ENCODE assay signal across 14 cellular contexts in the genomic region with DNA sequence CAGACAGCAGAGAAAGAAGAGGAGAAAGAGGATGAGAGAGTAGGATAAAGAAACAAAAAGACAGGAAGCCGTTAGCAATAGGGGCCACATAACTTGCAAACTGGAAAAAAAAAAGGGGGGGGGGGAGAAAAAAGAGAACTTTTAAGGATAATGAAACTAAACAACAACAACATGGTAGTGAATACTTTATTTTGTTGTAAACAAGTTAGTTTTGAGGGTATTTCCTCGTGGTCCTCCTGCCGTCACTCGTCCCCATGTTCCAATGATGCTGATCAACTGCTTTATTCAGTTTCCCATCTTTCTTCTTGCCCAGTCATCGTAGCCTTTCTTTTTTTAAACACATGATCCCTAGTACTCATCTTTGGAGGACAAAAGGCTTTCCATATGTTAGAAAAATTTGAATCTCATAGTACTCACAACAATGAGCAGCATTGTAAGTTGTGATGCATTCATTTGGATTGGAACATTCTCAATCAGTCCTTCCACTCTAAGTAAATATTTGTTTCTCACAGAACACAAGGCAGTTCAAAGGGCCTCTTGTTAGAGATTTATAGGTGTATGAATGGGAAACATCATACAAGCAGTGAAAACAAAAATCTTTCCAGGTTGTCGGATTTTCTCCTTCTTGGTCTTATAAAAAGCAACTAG. TPM values are rescaled to one million over a fixed set of nuclear protein-coding genes. Genes with fewer than 3 reads are reported as not detected.
DNase-seq lines count a peak whose midpoint lies in the region; ATAC-seq and TF ChIP-seq lines count a peak whose summit lies in the region.
"Had no signal": no experiment of that assay in that cellular context is flagged by ENCODE, and none has a peak within 500 bp of the region (broad histone marks: within the 10 kb centered on the region; RNA-seq: fewer than 3 reads in every experiment).

No MANE protein-coding gene starts in this region.

- TF ChIP-seq EP300 in esophagus muscularis mucosa (IDR thresholded peaks at IDR 0.05), result no peak

- no peak for TF ChIP-seq POLR2A in esophagus muscularis mucosa (IDR thresholded peaks at IDR 0.05; ENCODE audit: low read depth)

- no peaks in the 10 kb centered on the region for H3K4me1 Mint-ChIP-seq in glutamatergic neuron (ENCODE audit: low read depth, unreplicated experiment)

- DNase-seq in DMS153 (lab: John Stamatoyannopoulos, UW) (peak; percentile 87), NCI-H146 (lab: John Stamatoyannopoulos, UW) (peak; percentile 77), dermis blood vessel endothelial cell (peak; percentile 23), esophagus muscularis mucosa (ENCODE audit: extremely low spot score) (no peak), glutamatergic neuron (no peak)
- DNase-seq: activated CD4-positive, alpha-beta memory T cell treated with anti-CD3 and anti-CD28 coated beads for 36 hours; activated naive CD4-positive, alpha-beta T cell treated with anti-CD3 and anti-CD28 coated beads for 36 hours; CD4-positive, alpha-beta T cell; naive thymus-derived CD4-positive, alpha-beta T cell; NCI-H446; stimulated activated CD8-positive, alpha-beta memory T cell treated with anti-CD3 and anti-CD28 coated beads, Interleukin-4, amount 100 ng/mL, for 48 hours had no signal

- peak overlapping the region; percentile 5 for H3K9ac ChIP-seq in mucosa of stomach (ENCODE audit: low read length)

- H3K27ac Mint-ChIP-seq in glutamatergic neuron (ENCODE audit: unreplicated experiment), result no peak overlapping the region
- H3K27ac Mint-ChIP-seq: activated CD4-positive, alpha-beta memory T cell treated with anti-CD3 and anti-CD28 coated beads for 36 hours; activated naive CD4-positive, alpha-beta T cell treated with anti-CD3 and anti-CD28 coated beads for 36 hours; CD4-positive, alpha-beta T cell; naive thymus-derived CD4-positive, alpha-beta T cell had no signal

- WGBS in esophagus muscularis mucosa, result 77% methylated on average over 6 of the region's 6 CpGs

- no peak for ATAC-seq in HG02884 (IDR thresholded peaks at IDR 0.05; ENCODE audit: unreplicated experiment)
- ATAC-seq in GM21825 (IDR thresholded peaks at IDR 0.05; ENCODE audit: unreplicated experiment), result no peak
- ATAC-seq: naive thymus-derived CD4-positive, alpha-beta T cell had no signal

- H3K36me3 ChIP-seq in mucosa of stomach (ENCODE audit: control insufficient read depth, insufficient read depth, low read length) (no peaks in the 10 kb centered on the region), esophagus muscularis mucosa (peaks cover 0 to 48% (median 0%) of the 10 kb centered on the region in 4 donors)

- H3K9me3 ChIP-seq in mucosa of stomach (ENCODE audit: control insufficient read depth, low read length) (no peaks in the 10 kb centered on the region), esophagus muscularis mucosa (no peaks in the 10 kb centered on the region)

- H3K27me3 Mint-ChIP-seq in glutamatergic neuron (ENCODE audit: unreplicated experiment), result no peaks in the 10 kb centered on the region

- no peaks in the 10 kb centered on the region for H3K27me3 ChIP-seq in mucosa of stomach (ENCODE audit: control insufficient read depth, insufficient read depth, low read length)
- no peaks in the 10 kb centered on the region for H3K27me3 ChIP-seq in esophagus muscularis mucosa

- no peak overlapping the region for H3K4me3 Mint-ChIP-seq in glutamatergic neuron (ENCODE audit: unreplicated experiment)
- H3K4me3 Mint-ChIP-seq: activated CD4-positive, alpha-beta memory T cell treated with anti-CD3 and anti-CD28 coated beads for 36 hours; activated naive CD4-positive, alpha-beta T cell treated with anti-CD3 and anti-CD28 coated beads for 36 hours; CD4-positive, alpha-beta T cell; naive thymus-derived CD4-positive, alpha-beta T cell had no signal

- no peak overlapping the region for H3K4me3 ChIP-seq in mucosa of stomach (ENCODE audit: low read length)
- no peak overlapping the region for H3K4me3 ChIP-seq in esophagus muscularis mucosa

- intact Hi-C loops in esophagus muscularis mucosa (cut with DNase I), result no loop called here

- no peaks in the 10 kb centered on the region for H3K36me3 Mint-ChIP-seq in glutamatergic neuron (ENCODE audit: unreplicated experiment)
- H3K36me3 Mint-ChIP-seq: activated CD4-positive, alpha-beta memory T cell treated with anti-CD3 and anti-CD28 coated beads for 36 hours; naive thymus-derived CD4-positive, alpha-beta T cell had no signal

- no peaks in the 10 kb centered on the region for H3K9me3 Mint-ChIP-seq in glutamatergic neuron (ENCODE audit: unreplicated experiment)
- H3K9me3 Mint-ChIP-seq: activated CD4-positive, alpha-beta memory T cell treated with anti-CD3 and anti-CD28 coated beads for 36 hours; activated naive CD4-positive, alpha-beta T cell treated with anti-CD3 and anti-CD28 coated beads for 36 hours; CD4-positive, alpha-beta T cell had no signal

- H3K4me1 ChIP-seq in mucosa of stomach (ENCODE audit: control insufficient read depth, insufficient read depth, low read length) (peaks cover 55% of the 10 kb centered on the region), esophagus muscularis mucosa (peaks cover 14 to 34% (median 27%) of the 10 kb centered on the region in 4 donors)

- TF ChIP-seq CTCF in esophagus muscularis mucosa (IDR thresholded peaks at IDR 0.05), result no peak
- no peak for TF ChIP-seq CTCF in glutamatergic neuron (IDR thresholded peaks at IDR 0.05; ENCODE audit: partially characterized antibody, unreplicated experiment)

- peak overlapping the region in 2 of 4 donors; percentile 33 to 68 for H3K27ac ChIP-seq in esophagus muscularis mucosa (replicated peaks in 1 of 4)

RNA-seq across cellular contexts. Expression of a gene that starts 8.5 kb away (rescaled TPM):
- total RNA-seq in dermis blood vessel endothelial cell (921 and 1,047 TPM in 2 replicates), esophagus muscularis mucosa (100 to 1,000 TPM in 1 of 4 donors, 10 to 100 TPM in 3; 28.7 to 151 (median 77.7) TPM), glutamatergic neuron (ENCODE audit: unreplicated experiment) (not detected)
- total RNA-seq: activated naive CD4-positive, alpha-beta T cell treated with anti-CD3 and anti-CD28 coated beads for 36 hours; CD4-positive, alpha-beta T cell; naive thymus-derived CD4-positive, alpha-beta T cell had no signal

RNA-seq across cellular contexts. Expression of a gene that starts 35.5 kb away (rescaled TPM):
- total RNA-seq in dermis blood vessel endothelial cell (363 and 529 TPM in 2 replicates), esophagus muscularis mucosa (10 to 100 TPM in 1 of 4 donors, 1 to 10 TPM in 2, under 1 TPM in 1; 0.83 to 10.6 (median 6.5) TPM), glutamatergic neuron (ENCODE audit: unreplicated experiment) (not detected)
- total RNA-seq: activated CD4-positive, alpha-beta memory T cell treated with anti-CD3 and anti-CD28 coated beads for 36 hours; activated naive CD4-positive, alpha-beta T cell treated with anti-CD3 and anti-CD28 coated beads for 36 hours; CD4-positive, alpha-beta T cell; naive thymus-derived CD4-positive, alpha-beta T cell had no signal

Comparison
In these comparisons a context has a peak if more than half of its experiments do, and no peak if none do; other contexts are left out.
1. DNase-seq: peak in DMS153 (single experiment), NCI-H146 (single experiment) and dermis blood vessel endothelial cell (single experiment); none in esophagus muscularis mucosa (single experiment) and glutamatergic neuron (single experiment).
2. RNA of a gene that starts 8.5 kb away (total RNA-seq): 921 to 1,047 TPM in dermis blood vessel endothelial cell and 28.7 to 151 TPM in esophagus muscularis mucosa; not detected in glutamatergic neuron (single experiment); every median in the first group is over 10 times any median in the second.
3. RNA of a gene that starts 35.5 kb away (total RNA-seq): 363 to 529 TPM in dermis blood vessel endothelial cell; 0.83 to 10.6 TPM in esophagus muscularis mucosa and not detected in glutamatergic neuron (single experiment); every median in the first group is over 10 times any median in the second.